8 cellular contexts compared by ENCODE assay signal in genomic region chr11:116772443-116773202, GRCh38. TPM values are rescaled to one million over a fixed set of nuclear protein-coding genes. Genes with fewer than 3 reads are reported as not detected.
DNase-seq lines count a peak whose midpoint lies in the region; ATAC-seq lines count a peak whose summit lies in the region.

TSS of gene BUD13 (minus strand) at chr11:116772987. CDS start at chr11:116772964, 23 bp downstream.

- H3K4ac ChIP-seq in mesenchymal stem cell (ENCODE audit: low read depth in 1 of 2, low read length in 2 of 2), result peak within 1 kb of the TSS; percentile 37 to 93

- peak within 1 kb of the TSS in 1 of 2 experiments; percentile 82 for H2BK12ac ChIP-seq in mesenchymal stem cell (ENCODE audit: low read length in 2 of 2)

- H3K4me2 ChIP-seq in mesenchymal stem cell (ENCODE audit: low read length, poor library complexity, severe bottlenecking), result peak within 1 kb of the TSS; percentile 88

- H2BK120ac ChIP-seq in mesenchymal stem cell (ENCODE audit: low read depth, low read length), result peak within 1 kb of the TSS; percentile 71

- H3K27me3 Mint-ChIP-seq in CD8-positive, alpha-beta memory T cell, result no peaks in the 10 kb centered on the region
- no peaks in the 10 kb centered on the region for H3K27me3 Mint-ChIP-seq in effector memory CD8-positive, alpha-beta T cell

- H3K14ac ChIP-seq in mesenchymal stem cell (ENCODE audit: low read length in 2 of 2), result peak within 1 kb of the TSS in 1 of 2 experiments; percentile 78

- H3K79me1 ChIP-seq in mesenchymal stem cell (replicated peaks; ENCODE audit: low read length, poor library complexity, severe bottlenecking), result peaks cover 10% of the 10 kb centered on the region

- peak within 1 kb of the TSS; percentile 87 for H3K4me3 ChIP-seq in CD8-positive, alpha-beta memory T cell (ENCODE audit: low read length)
- H3K4me3 ChIP-seq in mesenchymal stem cell (ENCODE audit: insufficient read depth in 1 of 2, low read depth in 1 of 2, low read length in 2 of 2), result peak within 1 kb of the TSS; percentile 78 to 97

- peak within 1 kb of the TSS; percentile 87 for H2AFZ ChIP-seq in mesenchymal stem cell (ENCODE audit: low read depth, low read length)

- POLR2A ChIA-PET in CD8-positive, alpha-beta memory T cell (lab: Charles Lee), result interaction anchor here (0.9 to 1.4 kb wide), 3 partner anchors 14 to 63 kb away, joined by 3 to 24 read pairs (median 7); partner anchors contain the start of genes APOA5 and ZPR1

- H3K4me1 Mint-ChIP-seq in CD8-positive, alpha-beta memory T cell, result peaks cover 31 to 46% (median 41%) of the 10 kb centered on the region in 3 donors
- peaks cover 14 to 26% of the 10 kb centered on the region in 2 donors for H3K4me1 Mint-ChIP-seq in effector memory CD8-positive, alpha-beta T cell (ENCODE audit: low read depth in 2 of 2)

- H3K27ac Mint-ChIP-seq in CD8-positive, alpha-beta memory T cell, result peak within 1 kb of the TSS; percentile 90 to 100 (median 98)
- peak within 1 kb of the TSS; percentile 97 to 98 for H3K27ac Mint-ChIP-seq in effector memory CD8-positive, alpha-beta T cell

- no peak within 1 kb of the TSS for H2AK5ac ChIP-seq in mesenchymal stem cell (ENCODE audit: low read length, severe bottlenecking)

- H4K8ac ChIP-seq in mesenchymal stem cell (ENCODE audit: low read length), result peak within 1 kb of the TSS; percentile 98

- H3K18ac ChIP-seq in mesenchymal stem cell (ENCODE audit: low read depth in 1 of 2, low read length in 2 of 2), result peak within 1 kb of the TSS; percentile 84 to 100

- under 1% methylated on average over 54 of the region's 73 CpGs for WGBS in mesenchymal stem cell

- peaks cover 4 to 46% (median 8%) of the 10 kb centered on the region in 3 donors for H3K36me3 Mint-ChIP-seq in CD8-positive, alpha-beta memory T cell
- H3K36me3 Mint-ChIP-seq in effector memory CD8-positive, alpha-beta T cell (ENCODE audit: insufficient read depth), result peaks cover 59% of the 10 kb centered on the region

- peak within 1 kb of the TSS; percentile 98 for H4K91ac ChIP-seq in mesenchymal stem cell (ENCODE audit: low read length)

- H3K4me3 Mint-ChIP-seq in CD8-positive, alpha-beta memory T cell, result peak within 1 kb of the TSS; percentile 90 to 99 (median 94)
- peak within 1 kb of the TSS; percentile 96 to 100 for H3K4me3 Mint-ChIP-seq in effector memory CD8-positive, alpha-beta T cell

- ATAC-seq in GM19463 (IDR thresholded peaks at IDR 0.05; ENCODE audit: unreplicated experiment), result peak; percentile 84
- ATAC-seq in effector memory CD8-positive, alpha-beta T cell (replicated peaks), result peak; percentile 95

- peak within 1 kb of the TSS; percentile 88 for H3K27ac ChIP-seq in CD8-positive, alpha-beta memory T cell (ENCODE audit: low read depth, low read length)
- peak within 1 kb of the TSS; percentile 78 for H3K27ac ChIP-seq in mesenchymal stem cell (ENCODE audit: low read length, poor library complexity, severe bottlenecking)

- H3K23ac ChIP-seq in mesenchymal stem cell (ENCODE audit: low read length in 2 of 2), result no peak within 1 kb of the TSS

- H3K4me1 ChIP-seq in CD8-positive, alpha-beta memory T cell (ENCODE audit: insufficient read depth, low read length), result peaks cover 25% of the 10 kb centered on the region
- peaks cover 6% of the 10 kb centered on the region for H3K4me1 ChIP-seq in mesenchymal stem cell (ENCODE audit: control insufficient read depth, insufficient read depth, low read depth, low read length)

- H3K36me3 ChIP-seq in CD8-positive, alpha-beta memory T cell (ENCODE audit: insufficient read depth, low read length), result peaks cover 1% of the 10 kb centered on the region
- peaks cover 10 to 32% of the 10 kb centered on the region in 2 experiments for H3K36me3 ChIP-seq in mesenchymal stem cell (ENCODE audit: control insufficient read depth in 1 of 2, insufficient read depth in 2 of 2, low read depth in 1 of 2, low read length in 2 of 2)

- no peaks in the 10 kb centered on the region for H3K9me3 ChIP-seq in CD8-positive, alpha-beta memory T cell (ENCODE audit: low read length)
- no peaks in the 10 kb centered on the region for H3K9me3 ChIP-seq in mesenchymal stem cell (ENCODE audit: control insufficient read depth, low read length)

- H3K27me3 ChIP-seq in CD8-positive, alpha-beta memory T cell (ENCODE audit: insufficient read depth, low read length, poor library complexity, severe bottlenecking), result no peaks in the 10 kb centered on the region
- no peaks in the 10 kb centered on the region for H3K27me3 ChIP-seq in mesenchymal stem cell (ENCODE audit: control insufficient read depth in 1 of 2, insufficient read depth in 1 of 2, low read length in 2 of 2)

- H3K9me3 Mint-ChIP-seq in CD8-positive, alpha-beta memory T cell, result peaks cover 0 to 2% (median 0%) of the 10 kb centered on the region in 5 donors
- no peaks in the 10 kb centered on the region for H3K9me3 Mint-ChIP-seq in effector memory CD8-positive, alpha-beta T cell

- CTCF ChIA-PET in CD8-positive, alpha-beta memory T cell (lab: Charles Lee), result interaction anchor here (1.0 to 2.3 kb wide), 5 partner anchors 15 to 333 kb away, joined by 3 to 14 read pairs (median 4); partner anchors contain the start of genes APOA5 and ZPR1

- peak within 1 kb of the TSS; percentile 93 for H2BK15ac ChIP-seq in mesenchymal stem cell (ENCODE audit: low read depth, poor library complexity, severe bottlenecking)

- DNase-seq in CD8-positive, alpha-beta memory T cell, result peak; percentile 90 to 96 (median 94)
- DNase-seq in HPDE6-E6E7 (ENCODE audit: extremely low spot score) (peak; percentile 79), NOMO-1 treated with DMSO at 0.1 percent for 48 hours (lab: John Stamatoyannopoulos, UW; ENCODE audit: unreplicated experiment) (peak; percentile 80), mesenchymal stem cell (peak; percentile 88)
- DNase-seq in activated CD8-positive, alpha-beta memory T cell treated with anti-CD3 and anti-CD28 coated beads for 4 hours (ENCODE audit: low read depth in 2 of 2), result peak; percentile 83 to 84
- DNase-seq in effector memory CD8-positive, alpha-beta T cell, result peak; percentile 95 to 96 (median 96)
- DNase-seq in stimulated activated CD8-positive, alpha-beta memory T cell treated with anti-CD3 and anti-CD28 coated beads, Interleukin-15, amount 100 ng/mL, for 1 hour (ENCODE audit: low read depth), result peak; percentile 92

- peak within 1 kb of the TSS; percentile 94 for H2BK5ac ChIP-seq in mesenchymal stem cell (ENCODE audit: low read depth, low read length, poor library complexity, severe bottlenecking)

- H3K9ac ChIP-seq in mesenchymal stem cell (ENCODE audit: low read length), result peak within 1 kb of the TSS; percentile 94

RNA-seq across cellular contexts. Expression of gene BUD13, which starts in this region (rescaled TPM):
- 10 to 100 TPM; 31.4 to 32.3 TPM for total RNA-seq in CD8-positive, alpha-beta memory T cell
- polyA plus RNA-seq in CD8-positive, alpha-beta memory T cell, result 15.0 TPM
- polyA plus RNA-seq in mesenchymal stem cell (2013, experiment 1 of 2), result 8.3 TPM
- polyA plus RNA-seq in mesenchymal stem cell (2013, experiment 2 of 2), result 8.3 TPM

Comparison
In these comparisons a context has a peak if more than half of its experiments do, and no peak if none do; other contexts are left out.
1. Peak in every context shown above with its lines: DNase-seq, ATAC-seq, H3K4me3 ChIP-seq and H3K27ac ChIP-seq.